In the genomic region with DNA sequence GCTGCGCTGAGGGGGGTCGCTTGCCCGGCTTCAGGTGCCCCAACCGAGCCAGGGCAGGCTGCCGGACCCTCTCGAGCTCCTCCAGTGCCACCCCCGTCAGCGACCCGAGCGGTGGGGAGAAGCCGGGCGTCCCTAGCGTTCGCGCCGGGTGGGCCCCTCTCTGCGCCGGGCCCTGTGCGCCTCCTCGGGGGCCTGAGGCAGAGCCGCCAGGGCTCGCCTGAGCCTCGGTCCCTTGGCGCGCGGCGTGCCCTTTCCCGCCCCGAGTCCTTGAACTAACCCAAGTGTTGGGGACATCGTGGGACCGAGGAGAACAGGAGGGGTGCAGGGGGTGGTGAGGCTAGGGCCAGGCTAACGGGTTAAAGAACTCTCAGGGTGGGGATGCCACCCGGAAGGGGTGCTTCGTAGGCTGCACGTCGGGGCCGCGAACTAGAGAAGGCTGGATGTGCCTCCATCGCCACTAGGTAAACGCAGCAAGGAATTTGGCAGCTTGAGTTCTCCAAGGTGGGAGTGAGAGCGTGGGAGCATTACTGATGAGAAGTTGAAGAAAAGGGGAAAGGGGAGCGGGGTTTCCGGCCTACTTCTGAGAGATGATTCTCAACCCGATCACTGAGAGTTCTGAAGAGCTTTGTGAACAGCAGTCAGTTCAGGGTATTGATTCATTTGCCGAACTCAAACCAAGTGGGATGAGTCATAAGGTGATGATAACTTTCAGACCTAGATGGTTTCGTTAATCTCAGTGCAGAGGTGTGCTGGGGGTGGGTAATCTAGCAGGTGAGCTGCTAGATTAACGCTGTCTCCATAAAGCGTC, we compare ENCODE assay signal across 8 cellular contexts. TPM values are rescaled to one million over a fixed set of nuclear protein-coding genes. Genes with fewer than 3 reads are reported as not detected.
A peak's percentile ranks its signal among the peaks of the same experiment; 100 is the strongest.
DNase-seq lines count a peak whose midpoint lies in the region; ATAC-seq and TF ChIP-seq lines count a peak whose summit lies in the region.

No MANE protein-coding gene starts in this region.

- H3K27me3 Mint-ChIP-seq in activated T-cell treated with anti-CD3 and anti-CD28 coated beads, Interleukin-2, amount 50 U/mL, for 4 hours (ENCODE audit: low read depth) = no peaks in the 10 kb centered on the region

- H3K9ac ChIP-seq in neural cell (ENCODE audit: low read length) = peak overlapping the region; percentile 94
- peak overlapping the region; percentile 65 to 86 for H3K9ac ChIP-seq in stomach smooth muscle (ENCODE audit: low read length in 2 of 2)

- no peak for TF ChIP-seq EP300 in neural cell (conservative IDR thresholded peaks at IDR 0.05; ENCODE audit: poor library complexity, severe bottlenecking)

- peaks cover 35% of the 10 kb centered on the region for H3K79me2 ChIP-seq in neural cell (replicated peaks; ENCODE audit: insufficient read depth, low read length)

- TF ChIP-seq RAD21 in neural cell (conservative IDR thresholded peaks at IDR 0.05) = no peak

- no peaks in the 10 kb centered on the region for H4K20me1 ChIP-seq in neural cell (ENCODE audit: insufficient read depth)

- no peaks in the 10 kb centered on the region for H3K9me3 ChIP-seq in neural cell (ENCODE audit: low read length)
- H3K9me3 ChIP-seq in stomach smooth muscle (ENCODE audit: control insufficient read depth in 2 of 2, low read length in 2 of 2) = no peaks in the 10 kb centered on the region

- H3K4me1 Mint-ChIP-seq in activated T-cell treated with anti-CD3 and anti-CD28 coated beads, Interleukin-2, amount 50 U/mL, for 4 hours (ENCODE audit: low read depth) = peaks cover 46% of the 10 kb centered on the region

- peaks cover 12% of the 10 kb centered on the region for H3K36me3 Mint-ChIP-seq in activated T-cell treated with anti-CD3 and anti-CD28 coated beads, Interleukin-2, amount 50 U/mL, for 4 hours (ENCODE audit: insufficient read depth)

- DNase-seq in AG08396 (ENCODE audit: low spot score) = peak; percentile 43
- peak; percentile 24 for DNase-seq in NOMO-1 treated with DMSO at 0.1 percent for 48 hours (lab: John Stamatoyannopoulos, UW; ENCODE audit: unreplicated experiment)
- DNase-seq in activated T-cell treated with anti-CD3 and anti-CD28 coated beads, Interleukin-2, amount 50 U/mL, for 4 hours = peak; percentile 52
- peak; percentile 46 for DNase-seq in fibroblast of peridontal ligament (ENCODE audit: extremely low read depth)

- H3K27ac ChIP-seq in neural cell (ENCODE audit: low read length) (peak overlapping the region; percentile 94), stomach smooth muscle (ENCODE audit: low read length) (peak overlapping the region; percentile 79)

- H3K36me3 ChIP-seq in neural cell (ENCODE audit: insufficient read depth, low read length) = no peaks in the 10 kb centered on the region
- no peaks in the 10 kb centered on the region for H3K36me3 ChIP-seq in stomach smooth muscle (ENCODE audit: control insufficient read depth in 2 of 2, insufficient read depth in 2 of 2, low read length in 2 of 2)

- H3K27me3 ChIP-seq in neural cell (ENCODE audit: insufficient read depth, low read depth, low read length) (no peaks in the 10 kb centered on the region), stomach smooth muscle (ENCODE audit: control insufficient read depth in 1 of 2, insufficient read depth in 2 of 2, low read length in 2 of 2) (no peaks in the 10 kb centered on the region)

- peak; percentile 43 for ATAC-seq in GM18909 (IDR thresholded peaks at IDR 0.05; ENCODE audit: poor library complexity, unreplicated experiment)
- peak; percentile 28 for ATAC-seq in HG03108 (IDR thresholded peaks at IDR 0.05; ENCODE audit: unreplicated experiment)
- peak; percentile 65 to 67 for ATAC-seq in activated T-cell treated with anti-CD3 and anti-CD28 coated beads, Interleukin-2, amount 50 U/mL, for 4 hours

- peak overlapping the region; percentile 96 for H3K4me3 Mint-ChIP-seq in activated T-cell treated with anti-CD3 and anti-CD28 coated beads, Interleukin-2, amount 50 U/mL, for 4 hours

- peak overlapping the region; percentile 87 for H3K4me3 ChIP-seq in neural cell (ENCODE audit: low read length)
- H3K4me3 ChIP-seq in stomach smooth muscle (ENCODE audit: low read length in 2 of 2) = peak overlapping the region; percentile 83 to 92

- peak overlapping the region; percentile 76 for H2AFZ ChIP-seq in neural cell (ENCODE audit: low read depth, low read length)

- no peaks in the 10 kb centered on the region for H3K9me3 Mint-ChIP-seq in activated T-cell treated with anti-CD3 and anti-CD28 coated beads, Interleukin-2, amount 50 U/mL, for 4 hours

- TF ChIP-seq CTCF in neural cell (IDR thresholded peaks at IDR 0.05; ENCODE audit: poor library complexity, severe bottlenecking) = peak; percentile 28

- peak overlapping the region; percentile 43 for H3K4me2 ChIP-seq in neural cell (ENCODE audit: low read length)

- H3F3A ChIP-seq in neural cell (ENCODE audit: insufficient read depth, low read length, poor library complexity, severe bottlenecking) = no peaks in the 10 kb centered on the region

- peaks cover 19% of the 10 kb centered on the region for H3K4me1 ChIP-seq in stomach smooth muscle (ENCODE audit: control insufficient read depth, insufficient read depth, low read length)

- no peaks in the 10 kb centered on the region for H3K9me2 ChIP-seq in neural cell (ENCODE audit: insufficient read depth, low read length)

TF ChIP-seq in neural cell, 6 proteins besides CTCF, POLR2A, EP300 and RAD21:
- TF ChIP-seq TAF1 (IDR thresholded peaks at IDR 0.05; ENCODE audit: low read depth) (peak; percentile 29), MXI1 (conservative IDR thresholded peaks at IDR 0.05; ENCODE audit: poor library complexity, severe bottlenecking) (no peak)

RNA-seq across cellular contexts. Expression of gene RNF34, which starts 0.6 kb away (rescaled TPM):
- 10 to 100 TPM; 69.8 to 84.3 (median 71.9) TPM for total RNA-seq in activated T-cell treated with anti-CD3 and anti-CD28 coated beads, Interleukin-2, amount 50 U/mL, for 4 hours
- polyA plus RNA-seq in neural cell = 64.0 and 68.8 TPM in 2 replicates
- polyA minus RNA-seq in neural cell = 98.6 and 99.3 TPM in 2 replicates

RNA-seq across cellular contexts. Expression of gene ANAPC5, which starts 48.3 kb away (rescaled TPM):
- 100 to 1,000 TPM; 136 to 152 (median 137) TPM for total RNA-seq in activated T-cell treated with anti-CD3 and anti-CD28 coated beads, Interleukin-2, amount 50 U/mL, for 4 hours
- 199 and 272 TPM in 2 replicates for polyA plus RNA-seq in neural cell
- polyA minus RNA-seq in neural cell = 158 and 178 TPM in 2 replicates

Comparison
In these comparisons a context has a peak if more than half of its experiments do, and no peak if none do; other contexts are left out.
1. Peak in every context shown above with its lines: DNase-seq, ATAC-seq, H3K4me3 ChIP-seq and H3K27ac ChIP-seq.